27 cellular contexts compared by ENCODE assay signal in the genomic region with DNA sequence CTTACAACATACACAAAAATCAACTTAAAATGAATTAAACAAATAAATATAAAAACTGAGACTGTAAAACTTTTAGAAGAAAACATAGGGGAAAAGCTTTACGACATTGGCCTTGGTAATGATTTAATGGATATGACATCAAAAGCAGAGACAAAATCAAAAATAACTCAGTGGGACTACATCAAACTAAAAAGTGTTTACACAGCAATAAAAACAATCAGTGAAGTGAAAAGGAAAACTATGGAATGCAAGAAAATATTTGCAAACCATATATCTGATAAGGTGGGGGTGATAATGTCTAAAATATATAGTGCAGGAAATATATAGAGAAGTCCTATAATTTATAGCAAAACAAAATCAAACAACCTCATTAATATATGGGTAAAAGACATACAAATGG.
"Had no signal": no experiment of that assay in that cellular context is flagged by ENCODE, and none has a peak within 500 bp of the region (broad histone marks: within the 10 kb centered on the region; RNA-seq: fewer than 3 reads in every experiment).

No MANE protein-coding gene starts in this region.

- H3K36me3 ChIP-seq: stomach, suprapubic skin, thoracic aorta, thyroid gland, tibial artery, tibial nerve, transverse colon, upper lobe of left lung, upper lobe of right lung, uterus, vagina had no signal

- H3K4me3 ChIP-seq: stomach, suprapubic skin, testis, thoracic aorta, thyroid gland, tibial artery, tibial nerve, transverse colon, upper lobe of left lung, upper lobe of right lung, uterus, vagina had no signal

- H3K27ac ChIP-seq: stomach, suprapubic skin, testis, thoracic aorta, thyroid gland, tibial artery, tibial nerve, transverse colon, upper lobe of left lung, upper lobe of right lung, uterus, vagina had no signal

- FAIRE-seq: urothelium cell line had no signal

- H3K4me1 ChIP-seq: stomach, suprapubic skin, testis, thyroid gland, tibial artery, tibial nerve, transverse colon, upper lobe of left lung, upper lobe of right lung, uterus, vagina had no signal

- H3K9me3 ChIP-seq: testis, thoracic aorta, thyroid gland, tibial artery, upper lobe of left lung, uterus, vagina had no signal

- ATAC-seq: stimulated activated effector memory CD8-positive, alpha-beta T cell treated with anti-CD3 and anti-CD28 coated beads, Interleukin-12 subunit alpha, Interleukin-12 subunit beta, amount 100 ng/mL, for 72 hours; stimulated activated memory B cell treated with anti-CD40 and anti-IgM and Interleukin-4, amounts not matched to agents 10 μg/mL and 1 μg/mL and 100 μg/mL, for 72 hours; stimulated activated naive B cell treated with anti-CD40 and anti-IgM and Interleukin-4, amounts not matched to agents 10 μg/mL and 1 μg/mL and 100 μg/mL, for 72 hours; stimulated activated naive CD8-positive, alpha-beta T cell treated with anti-CD3 and anti-CD28 coated beads, Interleukin-15, amount 100 ng/mL, for 72 hours; stimulated activated naive CD8-positive, alpha-beta T cell treated with anti-CD3 and anti-CD28 coated beads, Interleukin-15, Interleukin-2, amounts not matched to agents 100 U/mL and 50 U/mL, for 24 hours; upper lobe of right lung had no signal

- DNase-seq: stimulated activated CD4-positive, alpha-beta T cell treated with anti-CD3 and anti-CD28 coated beads, Interleukin-2, amount 100 ng/mL, for 48 hours; stimulated activated CD4-positive, alpha-beta T cell treated with anti-CD3 and anti-CD28 coated beads, Interleukin-4, amount 100 ng/mL, for 1 hour; stimulated activated CD4-positive, alpha-beta T cell treated with anti-CD3 and anti-CD28 coated beads, Interleukin-4, amount 100 ng/mL, for 24 hours; stimulated activated CD4-positive, alpha-beta T cell treated with anti-CD3 and anti-CD28 coated beads, Interleukin-4, amount 100 ng/mL, for 4 hours; stimulated activated CD8-positive, alpha-beta memory T cell treated with anti-CD3 and anti-CD28 coated beads, Interleukin-4, amount 100 ng/mL, for 48 hours; stimulated activated naive B cell treated with anti-CD40 and anti-IgM and Interleukin-4, amounts not matched to agents 10 μg/mL and 1 μg/mL and 100 μg/mL, for 72 hours; stimulated activated naive CD4-positive, alpha-beta T cell; stimulated activated naive CD4-positive, alpha-beta T cell treated with Interleukin-2 at 50 U/mL for 16 hours; stimulated activated naive CD8-positive, alpha-beta T cell treated with anti-CD3 and anti-CD28 coated beads, Interleukin-15, amount 100 ng/mL, for 72 hours; stimulated activated naive CD8-positive, alpha-beta T cell treated with anti-CD3 and anti-CD28 coated beads, Interleukin-15, Interleukin-2, amounts not matched to agents 100 U/mL and 50 U/mL, for 24 hours; stomach; substantia nigra; testis; thyroid gland; tibial artery; transverse colon; trophoblast cell; upper lobe of left lung; upper lobe of right lung; uterus had no signal

- H3K27me3 ChIP-seq: stomach, suprapubic skin, testis, thyroid gland, tibial artery, tibial nerve, transverse colon, upper lobe of left lung, upper lobe of right lung, uterus, vagina had no signal
